Comparison of ENCODE assay signal across 20 cellular contexts in the genomic region with DNA sequence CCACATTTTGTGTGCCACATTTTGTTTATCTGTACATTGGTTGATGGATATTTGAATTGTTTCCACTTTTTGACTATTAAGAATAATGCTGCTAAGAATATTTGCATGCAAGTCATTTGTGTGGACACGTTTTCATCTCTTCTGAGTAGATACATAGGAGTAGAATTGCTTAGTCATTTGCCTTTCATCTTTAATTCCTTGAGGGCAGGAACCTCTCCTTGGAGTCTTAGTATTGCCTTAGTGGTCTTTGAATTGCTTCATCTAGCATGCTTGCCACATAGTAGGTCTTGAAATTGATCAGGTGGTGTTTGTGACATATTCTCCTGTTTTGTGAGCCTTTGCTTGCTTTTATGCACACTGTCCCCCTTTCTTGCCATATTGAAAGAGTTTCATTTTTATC.
"Had no signal": no experiment of that assay in that cellular context is flagged by ENCODE, and none has a peak within 500 bp of the region (broad histone marks: within the 10 kb centered on the region; RNA-seq: fewer than 3 reads in every experiment).

No MANE protein-coding gene starts in this region.

- DNase-seq: activated CD4-positive, CD25-positive, alpha-beta regulatory T cell treated with anti-CD3 and anti-CD28 coated beads, Interleukin-2, amount 50 U/mL, for 72 hours; activated gamma-delta T cell treated with Interleukin-2 at 50 U/mL for 16 hours; activated T-cell treated with anti-CD3 and anti-CD28 coated beads, Interleukin-2, amount 50 U/mL, for 1 hour; aorta; caudate nucleus; effector CD4-positive, alpha-beta T cell; glutamatergic neuron; hippocampal formation; left ventricle myocardium superior; mammary epithelial cell; naive thymus-derived CD8-positive, alpha-beta T cell; ovary; stimulated activated CD4-positive, alpha-beta T cell treated with anti-CD3 and anti-CD28 coated beads, Interleukin-4, amount 100 ng/mL, for 1 hour; stimulated activated naive CD4-positive, alpha-beta T cell; upper lobe of right lung had no signal

- FAIRE-seq: frontal cortex had no signal

- H3K9me3 ChIP-seq: ovary, prostate gland, thoracic aorta, upper lobe of right lung had no signal

- H3K4me1 ChIP-seq: prostate gland, upper lobe of right lung had no signal

- ATAC-seq: esophagus mucosa; left ventricle myocardium superior; naive thymus-derived CD8-positive, alpha-beta T cell had no signal

- H3K27me3 ChIP-seq: ovary, upper lobe of right lung had no signal

- H3K4me3 ChIP-seq: ovary, prostate gland, thoracic aorta, upper lobe of right lung had no signal

- H3K36me3 ChIP-seq: ovary, prostate gland, thoracic aorta had no signal

- H3K27ac ChIP-seq: ovary, prostate gland, thoracic aorta, upper lobe of right lung, VCaP had no signal
